17 cellular contexts compared by ENCODE assay signal in the genomic region with DNA sequence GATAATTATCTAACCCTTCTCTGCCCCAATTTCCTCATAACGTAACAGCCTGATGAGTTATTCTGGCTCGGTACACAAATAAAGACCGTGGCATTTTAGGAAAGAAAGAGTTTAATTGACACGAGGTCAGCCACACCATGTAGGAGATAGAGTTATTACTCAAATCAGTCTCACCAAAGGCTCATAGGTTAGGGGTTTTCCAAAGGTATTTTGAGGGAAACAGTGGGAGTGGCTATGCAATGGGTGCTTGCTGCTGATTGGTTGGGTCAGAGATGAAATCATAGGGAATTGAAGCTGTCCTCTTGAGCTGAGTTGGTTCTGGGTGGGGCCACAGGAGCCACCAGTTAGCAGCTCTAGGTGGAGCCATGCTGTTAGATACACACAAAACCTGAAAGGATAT.
DNase-seq lines count a peak whose midpoint lies in the region; ATAC-seq and TF ChIP-seq lines count a peak whose summit lies in the region.
"Had no signal": no experiment of that assay in that cellular context is flagged by ENCODE, and none has a peak within 500 bp of the region (broad histone marks: within the 10 kb centered on the region; RNA-seq: fewer than 3 reads in every experiment).

No MANE protein-coding gene starts in this region.

- POLR2A ChIA-PET in activated CD4-positive, alpha-beta T cell treated with anti-CD3 and anti-CD28 coated beads for 36 hours (lab: Charles Lee) = no interaction called here

- no peaks in the 10 kb centered on the region for H3K9me3 Mint-ChIP-seq in activated CD4-positive, alpha-beta T cell treated with anti-CD3 and anti-CD28 coated beads for 36 hours (ENCODE audit: low read depth)
- H3K9me3 Mint-ChIP-seq: brain, mesothelial cell of epicardium had no signal

- no peak overlapping the region for H3K27ac Mint-ChIP-seq in activated CD4-positive, alpha-beta T cell treated with anti-CD3 and anti-CD28 coated beads for 36 hours
- H3K27ac Mint-ChIP-seq: mesothelial cell of epicardium had no signal

- WGBS in lower leg skin, 2 donors = 79% methylated on average over 4 of the region's 4 CpGs
- 77 to 80% methylated on average over 4 of the region's 4 CpGs for WGBS in body of pancreas, 2 donors

- CTCF ChIA-PET in activated CD4-positive, alpha-beta T cell treated with anti-CD3 and anti-CD28 coated beads for 36 hours (lab: Charles Lee) = interaction anchor here (0.6 kb wide), 1 partner anchor 431 kb away, joined by 4 read pairs; no protein-coding TSS in a partner anchor

- DNase-seq in activated CD4-positive, alpha-beta T cell treated with anti-CD3 and anti-CD28 coated beads for 36 hours = peak; percentile 37
- DNase-seq in activated CD4-positive, alpha-beta T cell treated with anti-CD3 and anti-CD28 coated beads, Interleukin-2, amount 50 U/mL, for 4 hours = no peak
- DNase-seq in epithelial cell of esophagus (ENCODE audit: low read depth) (peak; percentile 30), lower leg skin (ENCODE audit: low spot score in 2 of 2) (no peak), body of pancreas (no peak), NCI-H748 (lab: John Stamatoyannopoulos, UW; ENCODE audit: unreplicated experiment) (no peak)
- DNase-seq: ACHN; activated CD8-positive, alpha-beta memory T cell treated with anti-CD3 and anti-CD28 coated beads, Interleukin-2, amount 50 U/mL, for 4 hours; NCI-H2171 treated with DMSO at 0.1 percent for 48 hours; PC-9; posterior cingulate gyrus; stimulated activated CD4-positive, alpha-beta T cell treated with anti-CD3 and anti-CD28 coated beads, Interleukin-4, amount 100 ng/mL, for 24 hours had no signal

- no peaks in the 10 kb centered on the region for H3K27me3 Mint-ChIP-seq in activated CD4-positive, alpha-beta T cell treated with anti-CD3 and anti-CD28 coated beads for 36 hours
- H3K27me3 Mint-ChIP-seq: brain had no signal

- H3K4me1 Mint-ChIP-seq in activated CD4-positive, alpha-beta T cell treated with anti-CD3 and anti-CD28 coated beads for 36 hours = peaks cover 3% of the 10 kb centered on the region

- H3K27me3 ChIP-seq in body of pancreas = no peaks in the 10 kb centered on the region

- no peak for TF ChIP-seq POLR2A in lower leg skin (IDR thresholded peaks at IDR 0.05)
- no peak for TF ChIP-seq POLR2A in body of pancreas (IDR thresholded peaks at IDR 0.05)

- H3K4me1 ChIP-seq in body of pancreas = peaks cover 25% of the 10 kb centered on the region

- H3K4me3 ChIP-seq in epithelial cell of esophagus (ENCODE audit: low read length) (no peak overlapping the region), lower leg skin (ENCODE audit: low read depth, poor library complexity, severe bottlenecking) (no peak overlapping the region), body of pancreas (no peak overlapping the region)
- H3K4me3 ChIP-seq: PC-9 had no signal

- intact Hi-C loops in activated CD4-positive, alpha-beta T cell treated with anti-CD3 and anti-CD28 coated beads for 36 hours (cut with DNase I, micrococcal nuclease) = no loop called here
- intact Hi-C loops in lower leg skin (cut with DNase I; ENCODE audit: low total_unique reads) = no loop called here
- intact Hi-C loops in body of pancreas (cut with DNase I) = no loop called here

- H3K27ac ChIP-seq in body of pancreas = no peak overlapping the region
- H3K27ac ChIP-seq: epithelial cell of prostate, PC-9 had no signal

- H3K36me3 Mint-ChIP-seq in activated CD4-positive, alpha-beta T cell treated with anti-CD3 and anti-CD28 coated beads for 36 hours (ENCODE audit: low read depth) = no peaks in the 10 kb centered on the region
- H3K36me3 Mint-ChIP-seq: brain had no signal

- H3K4me3 Mint-ChIP-seq in activated CD4-positive, alpha-beta T cell treated with anti-CD3 and anti-CD28 coated beads for 36 hours = no peak overlapping the region
- H3K4me3 Mint-ChIP-seq: brain, mesothelial cell of epicardium had no signal

- no peaks in the 10 kb centered on the region for H3K9me3 ChIP-seq in body of pancreas

- TF ChIP-seq CTCF in epithelial cell of esophagus (IDR thresholded peaks at IDR 0.05; ENCODE audit: insufficient read depth, low read depth, low read length, missing control alignments) (no peak), lower leg skin (IDR thresholded peaks at IDR 0.05) (no peak), body of pancreas (IDR thresholded peaks at IDR 0.05) (no peak)

- no peaks in the 10 kb centered on the region for H3K36me3 ChIP-seq in body of pancreas (replicated peaks in 1 of 2; ENCODE audit: insufficient read depth in 1 of 2, low read depth in 2 of 2)

- peak; percentile 96 for ATAC-seq in activated CD4-positive, alpha-beta T cell treated with anti-CD3 and anti-CD28 coated beads for 36 hours
- ATAC-seq in GM19468 (IDR thresholded peaks at IDR 0.05; ENCODE audit: extremely low read depth, unreplicated experiment) (peak; percentile 10), HG03342 (IDR thresholded peaks at IDR 0.05; ENCODE audit: unreplicated experiment) (peak; percentile 62), body of pancreas (no peak)

Comparison
In these comparisons a context has a peak if more than half of its experiments do, and no peak if none do; other contexts are left out.
1. DNase-seq: peak in activated CD4-positive, alpha-beta T cell treated with anti-CD3 and anti-CD28 coated beads for 36 hours (single experiment) and epithelial cell of esophagus (single experiment); none in activated CD4-positive, alpha-beta T cell treated with anti-CD3 and anti-CD28 coated beads, Interleukin-2, amount 50 U/mL, for 4 hours (0 of 2), lower leg skin (0 of 2), body of pancreas (0 of 4) and NCI-H748 (single experiment).